Comparison of ENCODE assay signal across 14 cellular contexts in the genomic region with DNA sequence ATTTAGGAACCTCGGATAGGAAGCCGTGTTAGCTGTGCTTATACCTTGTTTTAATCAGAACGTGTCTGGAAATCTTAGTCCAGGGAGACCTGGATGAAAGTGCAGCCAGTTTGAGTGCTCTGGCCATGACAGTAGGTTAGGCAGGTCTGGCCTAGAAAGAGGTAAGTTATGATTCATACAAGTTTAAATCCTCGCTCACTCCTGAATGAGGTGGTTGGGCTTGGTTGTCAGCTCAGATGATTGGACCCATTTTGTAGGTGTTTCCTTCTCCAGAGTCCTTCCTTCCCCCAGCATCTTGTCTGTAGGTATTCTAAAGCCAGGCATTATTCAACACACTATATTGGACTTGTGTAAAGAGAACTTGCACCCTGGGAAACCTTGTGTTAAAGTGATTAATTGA.
"Had no signal": no experiment of that assay in that cellular context is flagged by ENCODE, and none has a peak within 500 bp of the region (broad histone marks: within the 10 kb centered on the region; RNA-seq: fewer than 3 reads in every experiment).

No MANE protein-coding gene starts in this region.

- H3K36me3 ChIP-seq: breast epithelium, stomach, thoracic aorta had no signal

- H3K27me3 Mint-ChIP-seq: naive thymus-derived CD8-positive, alpha-beta T cell had no signal

- H3K4me3 Mint-ChIP-seq: activated T-cell treated with anti-CD3 and anti-CD28 coated beads, Interleukin-2, amount 50 U/mL, for 72 hours; naive thymus-derived CD8-positive, alpha-beta T cell; T-helper 2 cell treated with Interferon-gamma antibody and Interleukin-4, amounts not matched to agents 5 μg/mL and 100 μg/mL, for 36 hours had no signal

- H3K27ac Mint-ChIP-seq: activated T-cell treated with anti-CD3 and anti-CD28 coated beads, Interleukin-2, amount 50 U/mL, for 72 hours; naive thymus-derived CD8-positive, alpha-beta T cell; T-helper 2 cell treated with Interferon-gamma antibody and Interleukin-4, amounts not matched to agents 5 μg/mL and 100 μg/mL, for 36 hours had no signal

- H3K36me3 Mint-ChIP-seq: naive thymus-derived CD8-positive, alpha-beta T cell had no signal

- H3K9me3 ChIP-seq: breast epithelium, stomach, thoracic aorta had no signal

- H3K4me1 ChIP-seq: breast epithelium had no signal

- H3K27me3 ChIP-seq: breast epithelium, stomach had no signal

- ATAC-seq: activated T-cell treated with anti-CD3 and anti-CD28 coated beads, Interleukin-2, amount 50 U/mL, for 72 hours; naive thymus-derived CD8-positive, alpha-beta T cell had no signal

- DNase-seq: activated CD4-positive, alpha-beta T cell treated with anti-CD3 and anti-CD28 coated beads, Interleukin-2, amount 50 U/mL, for 4 hours; activated CD4-positive, CD25-positive, alpha-beta regulatory T cell treated with anti-CD3 and anti-CD28 coated beads, Interleukin-2, amount 50 U/mL, for 72 hours; activated T-cell treated with anti-CD3 and anti-CD28 coated beads, Interleukin-2, amount 50 U/mL, for 72 hours; aorta; naive thymus-derived CD8-positive, alpha-beta T cell; occipital lobe; stimulated activated CD4-positive, alpha-beta T cell treated with anti-CD3 and anti-CD28 coated beads, Interleukin-4, amount 100 ng/mL, for 4 hours; stomach; SW 1271 had no signal

- H3K4me1 Mint-ChIP-seq: naive thymus-derived CD8-positive, alpha-beta T cell had no signal

- H3K4me3 ChIP-seq: breast epithelium, lung, stomach, thoracic aorta had no signal

- H3K9me3 Mint-ChIP-seq: naive thymus-derived CD8-positive, alpha-beta T cell; T-helper 2 cell treated with Interferon-gamma antibody and Interleukin-4, amounts not matched to agents 5 μg/mL and 100 μg/mL, for 36 hours had no signal

- FAIRE-seq: frontal cortex had no signal

- H3K27ac ChIP-seq: breast epithelium, thoracic aorta had no signal
